Comparison of ENCODE assay signal across 18 cellular contexts in genomic region chr2:120823551-120823950, GRCh38.
DNase-seq lines count a peak whose midpoint lies in the region; ATAC-seq, FAIRE-seq and TF ChIP-seq lines count a peak whose summit lies in the region.
"Had no signal": no experiment of that assay in that cellular context is flagged by ENCODE, and none has a peak within 500 bp of the region (broad histone marks: within the 10 kb centered on the region; RNA-seq: fewer than 3 reads in every experiment).

No MANE protein-coding gene starts in this region.

- FAIRE-seq in K562 (lab: Jason Lieb, UNC): no peak
- FAIRE-seq: A549, GM12878, GM18507, H54, HepG2, HTR-8/SVneo had no signal

- H2AK9ac ChIP-seq in IMR-90 (replicated peaks; ENCODE audit: low read depth, low read length, poor library complexity): no peak overlapping the region

- no peak for DNase-seq in IMR-90
- no peak for DNase-seq in K562 (ENCODE audit: extremely low read depth in 1 of 4, low spot score in 3 of 4)
- peak; percentile 24 for DNase-seq in lower lobe of right lung
- peak; percentile 58 for DNase-seq in spleen
- no peak for DNase-seq in RWPE1 (ENCODE audit: low spot score)
- no peak for DNase-seq in effector CD4-positive, alpha-beta T cell
- DNase-seq: BE2C; CD4-positive, alpha-beta memory T cell; DMS79; GM23248 had no signal

- H3K9me1 ChIP-seq in IMR-90 (ENCODE audit: insufficient read depth, low read length) (peaks cover 43% of the 10 kb centered on the region), K562 (ENCODE audit: control insufficient read depth, insufficient read depth, low read length) (no peaks in the 10 kb centered on the region)

- H3K56ac ChIP-seq in IMR-90 (ENCODE audit: extremely low read depth, insufficient read depth, low read length): no peak overlapping the region

- no peak overlapping the region for H3K14ac ChIP-seq in IMR-90 (replicated peaks; ENCODE audit: low read depth, low read length)

- 100% methylated on average over 3 of the region's 10 CpGs; no CpG with 5 or more reads in 1 of the 2 experiments for WGBS in IMR-90 (ENCODE audit: extremely low coverage in 2 of 2, insufficient read length in 1 of 2), 2 experiments
- 0% methylated on average over 10 of the region's 10 CpGs for WGBS in K562 (ENCODE audit: insufficient coverage, low coverage, missing lambda C conversion rate)
- 89 to 97% (median 94%) methylated on average over 10 of the region's 10 CpGs for WGBS in spleen, 5 donors

- H3K23ac ChIP-seq in IMR-90 (ENCODE audit: low read depth, low read length): no peak overlapping the region

- H3K4me1 ChIP-seq in IMR-90 (ENCODE audit: control insufficient read depth, insufficient read depth, low read length) (peaks cover 41% of the 10 kb centered on the region), K562 (replicated peaks in 1 of 2; ENCODE audit: control insufficient read depth in 2 of 2, insufficient read depth in 2 of 2, low read length in 2 of 2) (0 out of 5 replicates have a peak, but pooled peaks cover 0 to 3% of the 10 kb centered on the region in 2 experiments), lower lobe of right lung (no peaks in the 10 kb centered on the region), spleen (peaks cover 0 to 10% (median 0%) of the 10 kb centered on the region in 6 donors)

- no peak overlapping the region for H2BK15ac ChIP-seq in IMR-90 (ENCODE audit: low read depth, low read length)

- no peak overlapping the region for H3K18ac ChIP-seq in IMR-90 (ENCODE audit: low read depth, low read length)

- H2BK20ac ChIP-seq in IMR-90 (ENCODE audit: low read depth, low read length): no peak overlapping the region

- H2BK5ac ChIP-seq in IMR-90 (ENCODE audit: low read depth, low read length, poor library complexity, severe bottlenecking): no peak overlapping the region

- TF ChIP-seq EP300 in K562 (IDR thresholded peaks at IDR 0.05; ENCODE audit: low read length): no peak

- POLR2A ChIA-PET in IMR-90 (lab: Charles Lee; ENCODE audit: unreplicated experiment): no interaction called here
- POLR2A ChIA-PET in K562 (lab: Yijun Ruan, JAX): interaction anchor here (0.7 to 0.8 kb wide), 2 partner anchors 9 to 10 kb away, joined by 3 read pairs; no protein-coding TSS in a partner anchor
- POLR2A ChIA-PET in RWPE1 (lab: Yijun Ruan, JAX; ENCODE audit: low non-redundant PET): no interaction called here

- no peak overlapping the region for H4K5ac ChIP-seq in IMR-90 (ENCODE audit: low read depth, low read length)

- TF ChIP-seq RAD21 in IMR-90 (IDR thresholded peaks at IDR 0.05; ENCODE audit: low read length) (no peak), K562 (CRISPR knock-in tag; conservative IDR thresholded peaks at IDR 0.05 in 1 of 2, IDR thresholded peaks at IDR 0.05 in 1 of 2) (no peak)

- in situ Hi-C loops in IMR-90 (cut with MboI; ENCODE audit: low sequenced_read_pairs): loop anchor here (25.0 kb wide), 1 partner anchor 486 kb away; the partner anchor contains the start of gene INHBB
- in situ Hi-C loops in K562 (cut with MboI): no loop called here

- BruUV-seq in IMR-90 (replicated peaks; lab: Mats Ljungman, UMichigan) (no TSS peak), K562 (replicated peaks; lab: Mats Ljungman, UMichigan) (no TSS peak)

- H3K4me3 ChIP-seq in IMR-90 (ENCODE audit: insufficient read depth, low read depth, low read length): no peak overlapping the region
- H3K4me3 ChIP-seq in K562: no peak overlapping the region
- no peak overlapping the region for H3K4me3 ChIP-seq in lower lobe of right lung
- H3K4me3 ChIP-seq in spleen: no peak overlapping the region
- H3K4me3 ChIP-seq: A549, GM12878, GM23248 had no signal

- H4K20me1 ChIP-seq in IMR-90 (ENCODE audit: insufficient read depth, low read length) (peaks cover 59% of the 10 kb centered on the region), K562 (replicated peaks; ENCODE audit: control insufficient read depth, insufficient read depth, low read length) (no peaks in the 10 kb centered on the region; the same call in 1 of the 2 replicates)

- H3K4me2 ChIP-seq in IMR-90 (ENCODE audit: low read depth, low read length) (no peak overlapping the region), K562 (ENCODE audit: insufficient read depth, low read length) (no peak overlapping the region)
- H3K4me2 ChIP-seq: A549 had no signal

- dilution Hi-C loops in IMR-90 (cut with HindIII; ENCODE audit: low sequenced_read_pairs, unreplicated experiment): no loop called here

- TF ChIP-seq CTCF in IMR-90 (conservative IDR thresholded peaks at IDR 0.05; ENCODE audit: low read depth, low read length) (no peak), K562 (IDR thresholded peaks at IDR 0.05 in 2 of 3, conservative IDR thresholded peaks at IDR 0.05 in 1 of 3; ENCODE audit: insufficient read depth in 2 of 3, low read depth in 1 of 3, low read length in 3 of 3) (no peak), lower lobe of right lung (IDR thresholded peaks at IDR 0.05) (no peak), spleen (IDR thresholded peaks at IDR 0.05 in 8 of 11, conservative IDR thresholded peaks at IDR 0.05 in 3 of 11) (no peak), RWPE1 (conservative IDR thresholded peaks at IDR 0.05; ENCODE audit: low read depth) (no peak)

- no peak overlapping the region for H4K8ac ChIP-seq in IMR-90 (ENCODE audit: low read depth in 2 of 2, low read length in 2 of 2)

- H2AFZ ChIP-seq in IMR-90 (replicated peaks; ENCODE audit: low read length, poor library complexity) (no peak overlapping the region), K562 (ENCODE audit: low read depth, low read length) (no peak overlapping the region)
- H2AFZ ChIP-seq: GM23248 had no signal

- H3K27me3 ChIP-seq in IMR-90 (ENCODE audit: control insufficient read depth, insufficient read depth, low read length) (no peaks in the 10 kb centered on the region), K562 (ENCODE audit: control insufficient read depth in 2 of 2, insufficient read depth in 2 of 2, low read length in 2 of 2) (peaks cover 38 to 77% of the 10 kb centered on the region in 2 experiments), lower lobe of right lung (ENCODE audit: low read depth) (peaks cover 11% of the 10 kb centered on the region), spleen (replicated peaks in 1 of 7) (peaks cover 0 to 3% (median 0%) of the 10 kb centered on the region in 7 donors)
- H3K27me3 ChIP-seq: BE2C had no signal

- CTCF ChIA-PET in IMR-90 (lab: Yijun Ruan, JAX): no interaction called here
- CTCF ChIA-PET in K562 (lab: Yijun Ruan, JAX; ENCODE audit: low intra/inter-chr PET ratio): no interaction called here
- CTCF ChIA-PET in RWPE1 (lab: Yijun Ruan, JAX): no interaction called here

- H3K9me3 ChIP-seq in IMR-90 (ENCODE audit: control insufficient read depth, insufficient read depth, low read length) (no peaks in the 10 kb centered on the region), K562 (replicated peaks; ENCODE audit: control insufficient read depth, insufficient read depth, low read depth, low read length) (no peaks in the 10 kb centered on the region), lower lobe of right lung (no peaks in the 10 kb centered on the region), spleen (no peaks in the 10 kb centered on the region)
- H3K9me3 ChIP-seq: A549, BE2C had no signal

- H3K36me3 ChIP-seq in IMR-90 (ENCODE audit: control insufficient read depth, insufficient read depth, low read length): peaks cover 2% of the 10 kb centered on the region; the same call in 1 of the 2 replicates
- no peaks in the 10 kb centered on the region for H3K36me3 ChIP-seq in K562 (ENCODE audit: control insufficient read depth, insufficient read depth, low read length)
- H3K36me3 ChIP-seq in lower lobe of right lung: no peaks in the 10 kb centered on the region
- no peaks in the 10 kb centered on the region for H3K36me3 ChIP-seq in spleen
- H3K36me3 ChIP-seq: BE2C had no signal

- intact Hi-C loops in IMR-90 (cut with micrococcal nuclease) (loop anchor here (10.0 kb wide), 1 partner anchor 129 kb away; no protein-coding TSS in a partner anchor), K562 (cut with micrococcal nuclease) (no loop called here), lower lobe of right lung (cut with DNase I) (no loop called here), spleen (cut with DNase I; ENCODE audit: low total_unique reads) (no loop called here)

- peaks cover 46 to 97% of the 10 kb centered on the region in 2 experiments for H3K79me1 ChIP-seq in IMR-90 (ENCODE audit: low read depth in 1 of 2, low read length in 2 of 2)

- H3K27ac ChIP-seq in IMR-90 (ENCODE audit: insufficient read depth, low read length): no peak overlapping the region
- no peak overlapping the region for H3K27ac ChIP-seq in K562 (ENCODE audit: extremely low read depth, low read depth, low read length)
- no peak overlapping the region for H3K27ac ChIP-seq in lower lobe of right lung
- no peak overlapping the region for H3K27ac ChIP-seq in spleen
- H3K27ac ChIP-seq in RWPE1: no peak overlapping the region
- H3K27ac ChIP-seq: A549, C4-2B, GM23248 had no signal

- TF ChIP-seq POLR2A in IMR-90 (IDR thresholded peaks at IDR 0.05; ENCODE audit: low read depth, low read length): no peak
- no peak for TF ChIP-seq POLR2A in K562 (conservative IDR thresholded peaks at IDR 0.05)
- TF ChIP-seq POLR2A in spleen (IDR thresholded peaks at IDR 0.05): no peak

- no peaks in the 10 kb centered on the region for H3K79me2 ChIP-seq in K562 (ENCODE audit: control insufficient read depth, insufficient read depth, low read length)

- no peak overlapping the region for H2BK120ac ChIP-seq in IMR-90 (ENCODE audit: low read depth, low read length)

- ATAC-seq in IMR-90 (ENCODE audit: low read depth): no peak
- ATAC-seq in K562: 0 out of 3 replicates have a peak, but pooled peaks have one; percentile 41
- ATAC-seq in lower lobe of right lung: no peak
- no peak for ATAC-seq in HG03565 (IDR thresholded peaks at IDR 0.05; ENCODE audit: unreplicated experiment)
- ATAC-seq: A549, GM12878, HepG2 had no signal

- peak overlapping the region; percentile 19; the same call in 1 of the 2 replicates for H2AK5ac ChIP-seq in IMR-90 (ENCODE audit: low read depth, low read length)

- no peak overlapping the region for H4K91ac ChIP-seq in IMR-90 (ENCODE audit: insufficient read depth, low read depth, low read length)

- no peak overlapping the region for H3K9ac ChIP-seq in IMR-90 (ENCODE audit: low read depth, low read length)
- H3K9ac ChIP-seq in K562 (ENCODE audit: insufficient read depth in 1 of 2, low read depth in 2 of 2, low read length in 2 of 2): no peak overlapping the region
- H3K9ac ChIP-seq: GM23248 had no signal

- no peak overlapping the region; the same call in 1 of the 2 replicates for H3K4ac ChIP-seq in IMR-90 (ENCODE audit: low read depth, low read length)

TF ChIP-seq in IMR-90, 13 proteins besides CTCF, POLR2A, EP300 and RAD21 (continues in another document):
- TF ChIP-seq RFX5 (IDR thresholded peaks at IDR 0.05; ENCODE audit: low read depth, low read length) (no peak), MAZ (IDR thresholded peaks at IDR 0.05; ENCODE audit: borderline replicate concordance, low read depth, low read length) (no peak), SMC3 (IDR thresholded peaks at IDR 0.05; ENCODE audit: low read depth, low read length) (no peak), CEBPB (IDR thresholded peaks at IDR 0.05; ENCODE audit: low read depth, low read length) (no peak)

TF ChIP-seq in K562, 482 proteins besides CTCF, POLR2A, EP300 and RAD21:
- no peak for TF ChIP-seq KAT2B (IDR thresholded peaks at IDR 0.05; ENCODE audit: low read depth, low read length)
TF ChIP-seq in K562: peak in this region for 0.

Comparison
In these comparisons a context has a peak if more than half of its experiments do, and no peak if none do; other contexts are left out.
1. DNase-seq: peak in lower lobe of right lung (single experiment) and spleen (single experiment); none in IMR-90 (single experiment), K562 (0 of 4), RWPE1 (single experiment) and effector CD4-positive, alpha-beta T cell (single experiment).